26 cellular contexts compared by ENCODE assay signal in the genomic region with DNA sequence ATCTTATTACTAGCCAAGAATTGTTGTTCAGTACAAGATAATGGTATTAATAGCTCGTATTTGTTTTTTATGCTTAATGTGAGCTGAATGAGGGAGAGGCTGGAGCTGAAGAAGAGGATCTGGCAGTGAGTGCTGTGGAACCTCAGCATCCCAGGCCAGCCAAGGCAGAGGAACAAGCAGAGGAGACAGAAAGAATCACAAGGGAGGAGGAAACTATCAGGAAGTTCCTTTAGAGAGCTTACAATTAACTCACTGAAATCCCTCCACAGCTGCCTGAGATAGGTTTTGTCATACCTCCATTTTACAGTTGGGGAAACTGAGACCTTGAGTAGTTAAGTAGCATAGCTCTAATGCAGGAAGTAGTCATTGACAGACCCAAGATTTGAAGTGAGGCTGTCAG.
"Had no signal": no experiment of that assay in that cellular context is flagged by ENCODE, and none has a peak within 500 bp of the region (broad histone marks: within the 10 kb centered on the region; RNA-seq: fewer than 3 reads in every experiment).

No MANE protein-coding gene starts in this region.

- H3K4me3 ChIP-seq: SJSA1, SK-N-MC had no signal

- ATAC-seq: HepG2 had no signal

- H3K9me3 ChIP-seq: SJSA1 had no signal

- H3K4me1 ChIP-seq: SJSA1 had no signal

- H3K27me3 ChIP-seq: SJSA1 had no signal

- H3K27ac ChIP-seq: KMS-11, SJSA1, SK-N-MC had no signal

- H3K9ac ChIP-seq: KMS-11 had no signal

- DNase-seq: IMR-90, Kasumi-1, MM.1S, NCI-H1092, NCI-H1105 treated with DMSO at 0.1 percent for 48 hours, NCI-H1417 treated with DMSO at 0.1 percent for 48 hours, NCI-H146, NCI-H1694 treated with DMSO at 0.1 percent for 48 hours, NCI-H1930, NCI-H2081, NCI-H2107, NCI-H2227 treated with DMSO at 0.1 percent for 48 hours, NCI-H446, NCI-H510A, NCI-H524 treated with DMSO at 0.1 percent for 48 hours, NCI-H69, NCI-H774, Right ventricle myocardium superior, RPMI8226, SIG-M5, SW 1271 had no signal

- FAIRE-seq: HepG2, RCC 7860 had no signal
